In genomic region chr4:183223046-183223445, GRCh38 we compare ENCODE assay signal across 17 cellular contexts.
A peak's percentile ranks its signal among the peaks of the same experiment; 100 is the strongest.
DNase-seq lines count a peak whose midpoint lies in the region; ATAC-seq and TF ChIP-seq lines count a peak whose summit lies in the region.
"Had no signal": no experiment of that assay in that cellular context is flagged by ENCODE, and none has a peak within 500 bp of the region (broad histone marks: within the 10 kb centered on the region; RNA-seq: fewer than 3 reads in every experiment).

No MANE protein-coding gene starts in this region.

- CTCF ChIA-PET in MCF 10A (lab: Yijun Ruan, JAX) (interaction anchor here (0.6 kb wide), 1 partner anchor 77 kb away, joined by 3 read pairs; no protein-coding TSS in a partner anchor), mammary epithelial cell (lab: Charles Lee; ENCODE audit: low non-redundant PET) (no interaction called here)

- POLR2A ChIA-PET in MCF 10A (lab: Yijun Ruan, JAX) = no interaction called here

- peaks cover 14% of the 10 kb centered on the region for H3K36me3 Mint-ChIP-seq in MCF 10A (ENCODE audit: insufficient read depth, unreplicated experiment)
- H3K36me3 Mint-ChIP-seq: CD4-positive, alpha-beta memory T cell had no signal

- no peaks in the 10 kb centered on the region for H3K9me2 ChIP-seq in hepatocyte (replicated peaks; ENCODE audit: insufficient read depth)

- H3K4me1 ChIP-seq in mammary epithelial cell (ENCODE audit: insufficient read depth, low read length) (no peaks in the 10 kb centered on the region), hepatocyte (ENCODE audit: insufficient read depth) (no peaks in the 10 kb centered on the region), lower lobe of right lung (no peaks in the 10 kb centered on the region), upper lobe of right lung (no peaks in the 10 kb centered on the region)

- H3K9me3 ChIP-seq in mammary epithelial cell (replicated peaks; ENCODE audit: insufficient read depth, low read length) (no peaks in the 10 kb centered on the region), hepatocyte (ENCODE audit: low read depth) (no peaks in the 10 kb centered on the region), lower lobe of right lung (no peaks in the 10 kb centered on the region), upper lobe of right lung (no peaks in the 10 kb centered on the region)
- H3K9me3 ChIP-seq: A549 had no signal

- H4K20me1 ChIP-seq in mammary epithelial cell (ENCODE audit: insufficient read depth, low read length) (no peaks in the 10 kb centered on the region), hepatocyte (ENCODE audit: insufficient read depth, poor library complexity, severe bottlenecking) (no peaks in the 10 kb centered on the region)

- ATAC-seq in lower lobe of right lung (peak; percentile 62 to 70), upper lobe of right lung (peak; percentile 83), HG02973 (IDR thresholded peaks at IDR 0.05; ENCODE audit: unreplicated experiment) (no peak), HG03432 (IDR thresholded peaks at IDR 0.05; ENCODE audit: unreplicated experiment) (no peak)
- ATAC-seq: A549 had no signal

- no peak for TF ChIP-seq CTCF in MCF 10A (IDR thresholded peaks at IDR 0.05; ENCODE audit: unreplicated experiment)
- no peak for TF ChIP-seq CTCF in mammary epithelial cell (conservative IDR thresholded peaks at IDR 0.05 in 1 of 2, IDR thresholded peaks at IDR 0.05 in 1 of 2; ENCODE audit: extremely low read depth in 1 of 2, insufficient read depth in 1 of 2, low read depth in 1 of 2, low read length in 2 of 2)
- TF ChIP-seq CTCF in hepatocyte (IDR thresholded peaks at IDR 0.05; ENCODE audit: poor library complexity) = no peak
- no peak for TF ChIP-seq CTCF in lower lobe of right lung (IDR thresholded peaks at IDR 0.05)
- no peak for TF ChIP-seq CTCF in upper lobe of right lung (IDR thresholded peaks at IDR 0.05)

- in situ Hi-C loops in mammary epithelial cell (cut with MboI; ENCODE audit: low sequenced_read_pairs in 2 of 2) = no loop called here

- H3K4me3 Mint-ChIP-seq in MCF 10A (ENCODE audit: unreplicated experiment) = no peak overlapping the region
- H3K4me3 Mint-ChIP-seq: CD4-positive, alpha-beta memory T cell; H9 had no signal

- H3K27me3 ChIP-seq in mammary epithelial cell (ENCODE audit: insufficient read depth, low read length) = no peaks in the 10 kb centered on the region
- H3K27me3 ChIP-seq in hepatocyte = no peaks in the 10 kb centered on the region
- H3K27me3 ChIP-seq in lower lobe of right lung (ENCODE audit: low read depth) = no peaks in the 10 kb centered on the region
- H3K27me3 ChIP-seq in upper lobe of right lung = no peaks in the 10 kb centered on the region

- H3K79me2 ChIP-seq in mammary epithelial cell (ENCODE audit: insufficient read depth, low read length) (no peaks in the 10 kb centered on the region), hepatocyte (no peaks in the 10 kb centered on the region)

- intact Hi-C loops in MCF 10A (cut with micrococcal nuclease) (no loop called here), mammary epithelial cell (cut with micrococcal nuclease) (no loop called here), lower lobe of right lung (cut with DNase I) (no loop called here), upper lobe of right lung (cut with DNase I) (no loop called here)

- H2AFZ ChIP-seq in mammary epithelial cell (ENCODE audit: low read depth, low read length) (no peak overlapping the region), hepatocyte (no peak overlapping the region)

- H3K27ac Mint-ChIP-seq in MCF 10A (ENCODE audit: low read depth, unreplicated experiment) = no peak overlapping the region
- H3K27ac Mint-ChIP-seq: CD4-positive, alpha-beta memory T cell; H9 had no signal

- H3K27ac ChIP-seq in mammary epithelial cell (ENCODE audit: insufficient read depth, low read depth, low read length) (no peak overlapping the region), hepatocyte (no peak overlapping the region), lower lobe of right lung (no peak overlapping the region), upper lobe of right lung (no peak overlapping the region)
- H3K27ac ChIP-seq: 22Rv1, A549, C4-2B had no signal

- dilution Hi-C loops in mammary epithelial cell (cut with HindIII; ENCODE audit: low sequenced_read_pairs) = no loop called here

- DNase-seq in MCF 10A (ENCODE audit: unreplicated experiment) = peak; percentile 18
- no peak for DNase-seq in mammary epithelial cell
- peak; percentile 32 for DNase-seq in hepatocyte (ENCODE audit: low spot score)
- no peak for DNase-seq in lower lobe of right lung
- no peak for DNase-seq in upper lobe of right lung
- no peak for DNase-seq in activated CD4-positive, alpha-beta T cell treated with anti-CD3 and anti-CD28 coated beads for 1 hour
- DNase-seq: AML-193; CD4-positive, alpha-beta memory T cell; DMS153; DMS79; GDM1; H9 had no signal

- no peaks in the 10 kb centered on the region for H3K9me3 Mint-ChIP-seq in MCF 10A (ENCODE audit: unreplicated experiment)
- H3K9me3 Mint-ChIP-seq: CD4-positive, alpha-beta memory T cell; H9 had no signal

- no peak overlapping the region for H3K4me3 ChIP-seq in mammary epithelial cell (replicated peaks in 1 of 3; ENCODE audit: insufficient read depth in 1 of 3, low read depth in 2 of 3, low read length in 3 of 3)
- no peak overlapping the region for H3K4me3 ChIP-seq in hepatocyte
- no peak overlapping the region for H3K4me3 ChIP-seq in lower lobe of right lung
- no peak overlapping the region for H3K4me3 ChIP-seq in upper lobe of right lung
- H3K4me3 ChIP-seq: A549 had no signal

- H3K36me3 ChIP-seq in mammary epithelial cell (ENCODE audit: insufficient read depth, low read length) (no peaks in the 10 kb centered on the region), hepatocyte (replicated peaks; ENCODE audit: insufficient read depth, low read depth) (no peaks in the 10 kb centered on the region), lower lobe of right lung (no peaks in the 10 kb centered on the region), upper lobe of right lung (no peaks in the 10 kb centered on the region)

- H3K4me1 Mint-ChIP-seq in MCF 10A (ENCODE audit: insufficient read depth, unreplicated experiment) = peaks cover 10% of the 10 kb centered on the region
- H3K4me1 Mint-ChIP-seq: CD4-positive, alpha-beta memory T cell had no signal

- BruUV-seq in MCF 10A (replicated peaks; lab: Mats Ljungman, UMichigan) = no TSS peak
- BruUV-seq in mammary epithelial cell (replicated peaks; lab: Mats Ljungman, UMichigan) = no TSS peak

- no peaks in the 10 kb centered on the region for H3K27me3 Mint-ChIP-seq in MCF 10A (ENCODE audit: insufficient read depth, unreplicated experiment)

- WGBS in mammary epithelial cell (ENCODE audit: low coverage, missing lambda C conversion rate) = 100% methylated on average over 3 of the region's 3 CpGs
- 67% methylated on average over 3 of the region's 3 CpGs for WGBS in hepatocyte (ENCODE audit: low lambda C conversion rate, missing lambda C conversion rate)

- H3K9ac ChIP-seq in mammary epithelial cell (ENCODE audit: insufficient read depth, low read length) = no peak overlapping the region

- H3K4me2 ChIP-seq in mammary epithelial cell (ENCODE audit: insufficient read depth, low read depth, low read length) = no peak overlapping the region
- no peak overlapping the region for H3K4me2 ChIP-seq in hepatocyte
- H3K4me2 ChIP-seq: A549 had no signal

Comparison
In these comparisons a context has a peak if more than half of its experiments do, and no peak if none do; other contexts are left out.
1. DNase-seq: peak in MCF 10A (single experiment) and hepatocyte (single experiment); none in mammary epithelial cell (single experiment), lower lobe of right lung (single experiment), upper lobe of right lung (single experiment) and activated CD4-positive, alpha-beta T cell treated with anti-CD3 and anti-CD28 coated beads for 1 hour (single experiment).
2. ATAC-seq: peak in lower lobe of right lung (2 of 2) and upper lobe of right lung (single experiment); none in HG02973 (single experiment) and HG03432 (single experiment).